Comparison of ENCODE assay signal across 16 cellular contexts in the genomic region with DNA sequence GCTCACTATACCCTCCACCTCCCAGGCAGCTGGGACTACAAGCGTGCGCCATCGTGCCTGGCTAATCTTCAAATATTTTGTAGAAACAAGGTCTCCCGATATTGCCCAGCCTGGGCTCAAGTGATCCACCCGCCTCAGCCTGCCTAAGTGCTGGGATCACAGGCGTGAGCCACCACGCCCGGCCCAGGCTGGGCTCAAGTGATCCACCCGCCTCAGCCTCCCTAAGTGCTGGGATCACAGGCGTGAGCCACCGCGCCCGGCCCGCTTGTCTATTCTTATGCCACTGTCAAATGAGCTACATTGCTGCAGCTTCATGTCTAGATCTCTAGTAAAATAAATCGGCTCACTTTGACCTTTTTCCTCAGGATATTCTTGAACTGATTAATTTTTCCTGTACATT.
A peak's percentile ranks its signal among the peaks of the same experiment; 100 is the strongest.
DNase-seq lines count a peak whose midpoint lies in the region; ATAC-seq and TF ChIP-seq lines count a peak whose summit lies in the region.
"Had no signal": no experiment of that assay in that cellular context is flagged by ENCODE, and none has a peak within 500 bp of the region (broad histone marks: within the 10 kb centered on the region; RNA-seq: fewer than 3 reads in every experiment).

No MANE protein-coding gene starts in this region.

- peak; percentile 11 for DNase-seq in activated T-cell treated with anti-CD3 and anti-CD28 coated beads, Interleukin-2, amount 50 U/mL, for 24 hours
- DNase-seq in activated T-cell treated with anti-CD3 and anti-CD28 coated beads, Interleukin-2, amount 50 U/mL, for 48 hours, result no peak
- DNase-seq in chondrocyte (ENCODE audit: low spot score) (no peak), retina (peak; percentile 11)
- DNase-seq in stimulated activated CD8-positive, alpha-beta memory T cell treated with anti-CD3 and anti-CD28 coated beads, Interleukin-4, amount 100 ng/mL, for 48 hours, result no peak
- DNase-seq: DMS53, KG1, NCI-H1048, NCI-H146, NCI-H2081 treated with DMSO at 0.1 percent for 48 hours, SIG-M5 had no signal

- ATAC-seq in HG03565 (IDR thresholded peaks at IDR 0.05; ENCODE audit: unreplicated experiment) (no peak), GM21786 (IDR thresholded peaks at IDR 0.05; ENCODE audit: unreplicated experiment) (no peak)
- ATAC-seq: HCT116 had no signal

- peaks cover 16% of the 10 kb centered on the region for H3K4me1 Mint-ChIP-seq in activated T-cell treated with anti-CD3 and anti-CD28 coated beads, Interleukin-2, amount 50 U/mL, for 24 hours (ENCODE audit: low read depth)
- H3K4me1 Mint-ChIP-seq in chondrocyte (ENCODE audit: low read depth), result peaks cover 55% of the 10 kb centered on the region

- no peaks in the 10 kb centered on the region for H3K36me3 ChIP-seq in HEK293 (ENCODE audit: control insufficient read depth in 2 of 2, insufficient read depth in 1 of 2, low read length in 2 of 2)

- peaks cover 12% of the 10 kb centered on the region for H3K27me3 Mint-ChIP-seq in activated T-cell treated with anti-CD3 and anti-CD28 coated beads, Interleukin-2, amount 50 U/mL, for 24 hours
- H3K27me3 Mint-ChIP-seq in chondrocyte (ENCODE audit: low read depth), result no peaks in the 10 kb centered on the region

- H3K4me3 ChIP-seq in HEK293 (ENCODE audit: low read depth, low read length), result no peak overlapping the region

- H3K4me3 Mint-ChIP-seq in activated T-cell treated with anti-CD3 and anti-CD28 coated beads, Interleukin-2, amount 50 U/mL, for 24 hours, result no peak overlapping the region
- H3K4me3 Mint-ChIP-seq in chondrocyte (ENCODE audit: unreplicated experiment), result no peak overlapping the region

- no peak overlapping the region for H3K27ac Mint-ChIP-seq in activated T-cell treated with anti-CD3 and anti-CD28 coated beads, Interleukin-2, amount 50 U/mL, for 24 hours
- peak overlapping the region; percentile 94 for H3K27ac Mint-ChIP-seq in chondrocyte (ENCODE audit: unreplicated experiment)

- H3K36me3 Mint-ChIP-seq in activated T-cell treated with anti-CD3 and anti-CD28 coated beads, Interleukin-2, amount 50 U/mL, for 24 hours (ENCODE audit: low read depth), result no peaks in the 10 kb centered on the region
- no peaks in the 10 kb centered on the region for H3K36me3 Mint-ChIP-seq in chondrocyte (ENCODE audit: low read depth)

- H3K27ac ChIP-seq in HEK293 (ENCODE audit: extremely low read depth, low read depth, low read length), result no peak overlapping the region
- H3K27ac ChIP-seq: HL-60 had no signal

- H3K9me3 ChIP-seq in HEK293 (ENCODE audit: control insufficient read depth, insufficient read depth, low read depth, low read length), result no peaks in the 10 kb centered on the region

- POLR2A ChIA-PET in HEK293 (lab: Yijun Ruan, JAX), result no interaction called here

- peaks cover 7% of the 10 kb centered on the region for H3K4me1 ChIP-seq in HEK293 (ENCODE audit: control insufficient read depth, insufficient read depth, low read length)

- CTCF ChIA-PET in HEK293 (lab: Yijun Ruan, JAX), result interaction anchor here (0.7 kb wide), 1 partner anchor 27 kb away, joined by 3 read pairs; no protein-coding TSS in a partner anchor

- no peak for TF ChIP-seq CTCF in HEK293 (tag by site-specific recombination; IDR thresholded peaks at IDR 0.05)
- TF ChIP-seq CTCF in chondrocyte (IDR thresholded peaks at IDR 0.05), result no peak

- H3K9me3 Mint-ChIP-seq in activated T-cell treated with anti-CD3 and anti-CD28 coated beads, Interleukin-2, amount 50 U/mL, for 24 hours, result no peaks in the 10 kb centered on the region
- no peaks in the 10 kb centered on the region for H3K9me3 Mint-ChIP-seq in chondrocyte (ENCODE audit: low read depth)

TF ChIP-seq in HEK293, 187 proteins besides CTCF, POLR2A, EP300 and RAD21:
- TF ChIP-seq ZNF654 (tag by site-specific recombination; IDR thresholded peaks at IDR 0.05; ENCODE audit: low read depth) (no peak), ZNF24 (tag by site-specific recombination; IDR thresholded peaks at IDR 0.05) (no peak), KLF1 (tag by site-specific recombination; IDR thresholded peaks at IDR 0.05) (peak; percentile 90)

Comparison
In these comparisons a context has a peak if more than half of its experiments do, and no peak if none do; other contexts are left out.
1. DNase-seq: peak in activated T-cell treated with anti-CD3 and anti-CD28 coated beads, Interleukin-2, amount 50 U/mL, for 24 hours (single experiment) and retina (single experiment); none in activated T-cell treated with anti-CD3 and anti-CD28 coated beads, Interleukin-2, amount 50 U/mL, for 48 hours (0 of 2), chondrocyte (single experiment) and stimulated activated CD8-positive, alpha-beta memory T cell treated with anti-CD3 and anti-CD28 coated beads, Interleukin-4, amount 100 ng/mL, for 48 hours (single experiment).